27 cellular contexts compared by ENCODE assay signal in genomic region chr12:2125651-2126050, GRCh38.
"Had no signal": no experiment of that assay in that cellular context is flagged by ENCODE, and none has a peak within 500 bp of the region (broad histone marks: within the 10 kb centered on the region; RNA-seq: fewer than 3 reads in every experiment).

No MANE protein-coding gene starts in this region.

- H3K9me3 Mint-ChIP-seq: activated CD4-positive, alpha-beta memory T cell treated with anti-CD3 and anti-CD28 coated beads, Interleukin-2, amount 10 ng/mL, durations not matched to agents 7 days and 5 days; activated naive CD8-positive, alpha-beta T cell treated with anti-CD3 and anti-CD28 coated beads for 36 hours; IgD-negative memory B cell; T-cell had no signal

- H3K36me3 Mint-ChIP-seq: activated CD8-positive, alpha-beta memory T cell treated with anti-CD3 and anti-CD28 coated beads, Interleukin-2, amount 10 ng/mL, durations not matched to agents 7 days and 5 days; activated naive CD8-positive, alpha-beta T cell treated with anti-CD3 and anti-CD28 coated beads for 36 hours; IgD-negative memory B cell; T-cell had no signal

- H3K27me3 Mint-ChIP-seq: activated naive CD8-positive, alpha-beta T cell treated with anti-CD3 and anti-CD28 coated beads for 36 hours had no signal

- H3K4me3 Mint-ChIP-seq: activated CD4-positive, alpha-beta memory T cell treated with anti-CD3 and anti-CD28 coated beads, Interleukin-2, amount 10 ng/mL, durations not matched to agents 7 days and 5 days; activated CD8-positive, alpha-beta memory T cell treated with anti-CD3 and anti-CD28 coated beads, Interleukin-2, amount 10 ng/mL, durations not matched to agents 7 days and 5 days; activated naive CD8-positive, alpha-beta T cell treated with anti-CD3 and anti-CD28 coated beads for 36 hours; IgD-negative memory B cell; T-cell; T-helper 17 cell had no signal

- ATAC-seq: activated CD8-positive, alpha-beta memory T cell treated with anti-CD3 and anti-CD28 coated beads, Interleukin-2, amount 10 ng/mL, durations not matched to agents 7 days and 5 days; Panc1; SK-N-SH treated with all-trans-retinoic acid at 6 μM for 48 hours; T-cell; T-helper 17 cell had no signal

- H3K4me1 Mint-ChIP-seq: activated CD4-positive, alpha-beta memory T cell treated with anti-CD3 and anti-CD28 coated beads, Interleukin-2, amount 10 ng/mL, durations not matched to agents 7 days and 5 days; activated CD8-positive, alpha-beta memory T cell treated with anti-CD3 and anti-CD28 coated beads, Interleukin-2, amount 10 ng/mL, durations not matched to agents 7 days and 5 days; activated naive CD8-positive, alpha-beta T cell treated with anti-CD3 and anti-CD28 coated beads for 36 hours; T-helper 17 cell had no signal

- DNase-seq: activated CD4-positive, alpha-beta memory T cell treated with anti-CD3 and anti-CD28 coated beads, Interleukin-2, amount 10 ng/mL, durations not matched to agents 7 days and 5 days; activated CD4-positive, alpha-beta T cell treated with anti-CD3 and anti-CD28 coated beads for 1 hour; activated CD4-positive, alpha-beta T cell treated with anti-CD3 and anti-CD28 coated beads for 48 hours; activated CD4-positive, CD25-positive, alpha-beta regulatory T cell; activated CD8-positive, alpha-beta memory T cell treated with anti-CD3 and anti-CD28 coated beads for 24 hours; activated CD8-positive, alpha-beta memory T cell treated with anti-CD3 and anti-CD28 coated beads, Interleukin-2, amount 10 ng/mL, durations not matched to agents 7 days and 5 days; activated CD8-positive, alpha-beta memory T cell treated with anti-CD3 and anti-CD28 coated beads, Interleukin-2, amount 50 U/mL, for 48 hours; activated effector memory CD4-positive, alpha-beta T cell treated with Interleukin-2 at 50 U/mL for 16 hours; activated naive CD4-positive, alpha-beta T cell treated with anti-CD3 and anti-CD28 coated beads, Interleukin-2, amount 50 U/mL, for 16 hours; activated naive CD8-positive, alpha-beta T cell treated with anti-CD3 and anti-CD28 coated beads for 36 hours; activated T-cell treated with anti-CD3 and anti-CD28 coated beads, Interleukin-2, amount 50 U/mL, for 48 hours; amniotic stem cell; Karpas-422; KBM-7; NCI-H1105; NCI-H1417 treated with DMSO at 0.1 percent for 48 hours; NCI-H187 treated with DMSO at 0.1 percent for 48 hours; NCI-H2081 treated with DMSO at 0.1 percent for 48 hours; NCI-H226; NCI-H524 treated with DMSO at 0.1 percent for 48 hours; SIG-M5; T-cell; T-helper 17 cell; WERI-Rb-1 had no signal

- H3K27ac Mint-ChIP-seq: activated CD4-positive, alpha-beta memory T cell treated with anti-CD3 and anti-CD28 coated beads, Interleukin-2, amount 10 ng/mL, durations not matched to agents 7 days and 5 days; activated CD8-positive, alpha-beta memory T cell treated with anti-CD3 and anti-CD28 coated beads, Interleukin-2, amount 10 ng/mL, durations not matched to agents 7 days and 5 days; activated naive CD8-positive, alpha-beta T cell treated with anti-CD3 and anti-CD28 coated beads for 36 hours; T-cell; T-helper 17 cell had no signal
